ENCODE assay signal across 25 cellular contexts in genomic region chr10:123463176-123463575, GRCh38.
"Had no signal": no experiment of that assay in that cellular context is flagged by ENCODE, and none has a peak within 500 bp of the region (broad histone marks: within the 10 kb centered on the region; RNA-seq: fewer than 3 reads in every experiment).

No MANE protein-coding gene starts in this region.

- DNase-seq: activated CD4-positive, alpha-beta T cell treated with anti-CD3 and anti-CD28 coated beads for 4 hours; activated CD4-positive, alpha-beta T cell treated with anti-CD3 and anti-CD28 coated beads, Interleukin-2, amount 50 U/mL, for 48 hours; activated CD4-positive, CD25-positive, alpha-beta regulatory T cell; activated effector memory CD4-positive, alpha-beta T cell treated with Interleukin-2 at 50 U/mL for 16 hours; activated naive CD4-positive, alpha-beta T cell treated with anti-CD3 and anti-CD28 coated beads, Interleukin-2, amount 50 U/mL, for 16 hours; activated T-cell treated with anti-CD3 and anti-CD28 coated beads, Interleukin-2, amount 50 U/mL, for 72 hours; body of pancreas; dermis blood vessel endothelial cell; effector CD8-positive, alpha-beta T cell; erythroblast; foreskin fibroblast; heart right ventricle; islet precursor cell; left cardiac atrium; naive B cell; small intestine; stimulated activated CD4-positive, alpha-beta T cell treated with anti-CD3 and anti-CD28 coated beads, Interleukin-15, amount 100 ng/mL, for 24 hours; stimulated activated CD8-positive, alpha-beta memory T cell treated with anti-CD3 and anti-CD28 coated beads, Interleukin-4, amount 100 ng/mL, for 48 hours; stimulated activated naive B cell treated with anti-CD40 and anti-IgM and Interleukin-4, amounts not matched to agents 10 μg/mL and 1 μg/mL and 100 μg/mL, for 72 hours; T-helper 17 cell; upper lobe of left lung had no signal

- H3K27ac ChIP-seq: body of pancreas, cardiac muscle cell, heart right ventricle, upper lobe of left lung had no signal

- H3K4me3 Mint-ChIP-seq: activated T-cell treated with anti-CD3 and anti-CD28 coated beads, Interleukin-2, amount 50 U/mL, for 72 hours; naive B cell; neural crest cell; stimulated activated naive B cell treated with anti-CD40 and anti-IgM and Interleukin-4, amounts not matched to agents 10 μg/mL and 1 μg/mL and 100 μg/mL, for 72 hours; T-helper 17 cell had no signal

- H3K36me3 ChIP-seq: cardiac muscle cell, heart right ventricle, upper lobe of left lung had no signal

- H3K4me3 ChIP-seq: body of pancreas, cardiac muscle cell, heart right ventricle, lung, upper lobe of left lung had no signal

- H3K9me3 Mint-ChIP-seq: activated T-cell treated with anti-CD3 and anti-CD28 coated beads, Interleukin-2, amount 50 U/mL, for 72 hours; neural crest cell; stimulated activated naive B cell treated with anti-CD40 and anti-IgM and Interleukin-4, amounts not matched to agents 10 μg/mL and 1 μg/mL and 100 μg/mL, for 72 hours had no signal

- H3K9me3 ChIP-seq: body of pancreas, heart right ventricle, upper lobe of left lung had no signal

- H3K4me1 ChIP-seq: body of pancreas, upper lobe of left lung had no signal

- H3K27ac Mint-ChIP-seq: activated T-cell treated with anti-CD3 and anti-CD28 coated beads, Interleukin-2, amount 50 U/mL, for 72 hours; stimulated activated naive B cell treated with anti-CD40 and anti-IgM and Interleukin-4, amounts not matched to agents 10 μg/mL and 1 μg/mL and 100 μg/mL, for 72 hours; T-helper 17 cell had no signal

- H3K36me3 Mint-ChIP-seq: naive B cell; stimulated activated naive B cell treated with anti-CD40 and anti-IgM and Interleukin-4, amounts not matched to agents 10 μg/mL and 1 μg/mL and 100 μg/mL, for 72 hours had no signal

- H3K27me3 ChIP-seq: body of pancreas, cardiac muscle cell, upper lobe of left lung had no signal

- ATAC-seq: body of pancreas, left cardiac atrium, sciatic nerve, T-helper 17 cell had no signal
